In genomic region chr11:119030329-119031047, GRCh38 we compare ENCODE assay signal across 8 cellular contexts. TPM values are rescaled to one million over a fixed set of nuclear protein-coding genes. Genes with fewer than 3 reads are reported as not detected.
DNase-seq lines count a peak whose midpoint lies in the region; ATAC-seq, FAIRE-seq and TF ChIP-seq lines count a peak whose summit lies in the region.

SLC37A4 (minus strand) TSS chr11:119030877.

- TF ChIP-seq EP300 in esophagus muscularis mucosa (IDR thresholded peaks at IDR 0.05), result no peak

- H3K4me3 Mint-ChIP-seq in activated T-cell treated with anti-CD3 and anti-CD28 coated beads, Interleukin-2, amount 50 U/mL, for 72 hours, result peak within 1 kb of the TSS; percentile 83 to 85

- 0% methylated on average over 8 of the region's 67 CpGs for WGBS in esophagus muscularis mucosa

- H3K4me3 ChIP-seq in esophagus muscularis mucosa (peak within 1 kb of the TSS; percentile 68 to 94 (median 80)), muscle layer of duodenum (ENCODE audit: low read depth in 1 of 2, low read length in 2 of 2) (peak within 1 kb of the TSS; percentile 76 to 88)

- no peaks in the 10 kb centered on the region for H3K9me3 Mint-ChIP-seq in activated T-cell treated with anti-CD3 and anti-CD28 coated beads, Interleukin-2, amount 50 U/mL, for 72 hours

- H3K27ac ChIP-seq in KOPT-K1 (ENCODE audit: low read depth, low read length, poor library complexity, severe bottlenecking), result peak within 1 kb of the TSS; percentile 56
- peak within 1 kb of the TSS; percentile 80 to 87 (median 82) for H3K27ac ChIP-seq in esophagus muscularis mucosa (replicated peaks in 1 of 4)
- peak within 1 kb of the TSS; percentile 62 for H3K27ac ChIP-seq in muscle layer of duodenum (ENCODE audit: low read length)

- intact Hi-C loops in esophagus muscularis mucosa (cut with DNase I), result no loop called here

- no peaks in the 10 kb centered on the region for H3K27me3 Mint-ChIP-seq in activated T-cell treated with anti-CD3 and anti-CD28 coated beads, Interleukin-2, amount 50 U/mL, for 72 hours (ENCODE audit: low read depth)

- H3K27ac Mint-ChIP-seq in activated T-cell treated with anti-CD3 and anti-CD28 coated beads, Interleukin-2, amount 50 U/mL, for 72 hours, result peak within 1 kb of the TSS; percentile 9

- H3K4me1 ChIP-seq in esophagus muscularis mucosa, result peaks cover 9 to 30% (median 19%) of the 10 kb centered on the region in 4 donors
- peaks cover 0 to 11% of the 10 kb centered on the region in 2 donors for H3K4me1 ChIP-seq in muscle layer of duodenum (ENCODE audit: control insufficient read depth in 1 of 2, insufficient read depth in 2 of 2, low read length in 2 of 2)

- no peak for TF ChIP-seq POLR2A in esophagus muscularis mucosa (IDR thresholded peaks at IDR 0.05; ENCODE audit: low read depth)

- H3K9me3 ChIP-seq in KOPT-K1 (ENCODE audit: insufficient read depth, low read length, poor library complexity, severe bottlenecking) (no peaks in the 10 kb centered on the region), esophagus muscularis mucosa (no peaks in the 10 kb centered on the region), muscle layer of duodenum (ENCODE audit: control insufficient read depth in 1 of 2, low read length in 2 of 2) (no peaks in the 10 kb centered on the region)

- H3K4me1 Mint-ChIP-seq in activated T-cell treated with anti-CD3 and anti-CD28 coated beads, Interleukin-2, amount 50 U/mL, for 72 hours (ENCODE audit: low read depth), result peaks cover 24% of the 10 kb centered on the region

- peak; percentile 74 for FAIRE-seq in RCC 7860 (lab: Jason Lieb, UNC)

- H3K36me3 Mint-ChIP-seq in activated T-cell treated with anti-CD3 and anti-CD28 coated beads, Interleukin-2, amount 50 U/mL, for 72 hours (ENCODE audit: insufficient read depth in 2 of 2), result peaks cover 1 to 3% of the 10 kb centered on the region in 2 donors

- H3K36me3 ChIP-seq in KOPT-K1 (ENCODE audit: insufficient read depth, low read length) (peaks cover 28% of the 10 kb centered on the region), esophagus muscularis mucosa (peaks cover 0 to 31% (median 24%) of the 10 kb centered on the region in 4 donors), muscle layer of duodenum (ENCODE audit: control insufficient read depth in 1 of 2, insufficient read depth in 2 of 2, low read length in 2 of 2) (peaks cover 3 to 18% of the 10 kb centered on the region in 2 donors)

- ATAC-seq in GM21786 (IDR thresholded peaks at IDR 0.05; ENCODE audit: unreplicated experiment), result peak; percentile 85
- ATAC-seq in activated T-cell treated with anti-CD3 and anti-CD28 coated beads, Interleukin-2, amount 50 U/mL, for 72 hours (replicated peaks in 1 of 2), result peak; percentile 91 to 93

- H3K27me3 ChIP-seq in esophagus muscularis mucosa (no peaks in the 10 kb centered on the region), muscle layer of duodenum (ENCODE audit: low read depth, low read length) (no peaks in the 10 kb centered on the region)

- DNase-seq in DMS79 (lab: John Stamatoyannopoulos, UW), result peak; percentile 99
- peak; percentile 90 for DNase-seq in RCC 7860 (ENCODE audit: low spot score)
- peak; percentile 99 to 100 for DNase-seq in activated T-cell treated with anti-CD3 and anti-CD28 coated beads, Interleukin-2, amount 50 U/mL, for 72 hours
- DNase-seq in esophagus muscularis mucosa (ENCODE audit: extremely low spot score), result peak; percentile 99
- DNase-seq in stimulated activated CD8-positive, alpha-beta memory T cell treated with anti-CD3 and anti-CD28 coated beads, Interleukin-7, amount 100 ng/mL, for 4 hours (ENCODE audit: low read depth in 2 of 2), result peak; percentile 96 to 99

- peak in 2 of 3 experiments; percentile 91 to 98 for TF ChIP-seq CTCF in esophagus muscularis mucosa (IDR thresholded peaks at IDR 0.05)

RNA-seq across cellular contexts. Expression of gene SLC37A4, which starts in this region (rescaled TPM):
- total RNA-seq in activated T-cell treated with anti-CD3 and anti-CD28 coated beads, Interleukin-2, amount 50 U/mL, for 72 hours, result 10 to 100 TPM; 35.8 to 41.4 TPM
- 10 to 100 TPM in 1 of 4 donors, 1 to 10 TPM in 3; 5.8 to 11.7 (median 9.5) TPM for total RNA-seq in esophagus muscularis mucosa

Comparison
In these comparisons a context has a peak if more than half of its experiments do, and no peak if none do; other contexts are left out.
1. Peak in every context shown above with its lines: DNase-seq, ATAC-seq, H3K4me3 ChIP-seq and H3K27ac ChIP-seq.